Comparison of ENCODE assay signal across 32 cellular contexts in genomic region chrX:136872091-136872700, GRCh38. TPM values are rescaled to one million over a fixed set of nuclear protein-coding genes. Genes with fewer than 3 reads are reported as not detected.
DNase-seq lines count a peak whose midpoint lies in the region; ATAC-seq, FAIRE-seq and TF ChIP-seq lines count a peak whose summit lies in the region.
"Had no signal": no experiment of that assay in that cellular context is flagged by ENCODE, and none has a peak within 500 bp of the region (broad histone marks: within the 10 kb centered on the region; RNA-seq: fewer than 3 reads in every experiment).

No MANE protein-coding gene starts in this region.

- no peaks in the 10 kb centered on the region for H3K27me3 Mint-ChIP-seq in activated CD4-positive, alpha-beta memory T cell treated with anti-CD3 and anti-CD28 coated beads, Interleukin-2, amount 10 ng/mL, durations not matched to agents 7 days and 5 days
- H3K27me3 Mint-ChIP-seq in brain (peaks cover 3% of the 10 kb centered on the region), natural killer cell (ENCODE audit: low read depth in 2 of 2) (no peaks in the 10 kb centered on the region), endodermal cell (ENCODE audit: insufficient read depth) (no peaks in the 10 kb centered on the region)
- H3K27me3 Mint-ChIP-seq: activated CD8-positive, alpha-beta memory T cell treated with anti-CD3 and anti-CD28 coated beads, Interleukin-2, amount 10 ng/mL, durations not matched to agents 7 days and 5 days; activated T-helper 17 cell treated with anti-CD3 and anti-CD28 coated beads, Interleukin-2, amount 50 U/mL, for 72 hours; CD4-positive, alpha-beta memory T cell; naive thymus-derived CD4-positive, alpha-beta T cell had no signal

- H3K4me3 Mint-ChIP-seq in activated CD4-positive, alpha-beta memory T cell treated with anti-CD3 and anti-CD28 coated beads, Interleukin-2, amount 10 ng/mL, durations not matched to agents 7 days and 5 days: no peak overlapping the region
- H3K4me3 Mint-ChIP-seq in brain (no peak overlapping the region), natural killer cell (no peak overlapping the region), endodermal cell (no peak overlapping the region)
- H3K4me3 Mint-ChIP-seq: activated CD8-positive, alpha-beta memory T cell treated with anti-CD3 and anti-CD28 coated beads, Interleukin-2, amount 10 ng/mL, durations not matched to agents 7 days and 5 days; activated T-helper 17 cell treated with anti-CD3 and anti-CD28 coated beads, Interleukin-2, amount 50 U/mL, for 72 hours; H9; naive thymus-derived CD4-positive, alpha-beta T cell had no signal

- CTCF ChIA-PET in activated CD4-positive, alpha-beta memory T cell treated with anti-CD3 and anti-CD28 coated beads, Interleukin-2, amount 10 ng/mL, durations not matched to agents 7 days and 5 days (lab: Charles Lee): interaction anchor here (1.1 kb wide), 1 partner anchor 54 kb away, joined by 7 read pairs; no protein-coding TSS in a partner anchor

- DNase-seq in DMS 273 (lab: John Stamatoyannopoulos, UW; ENCODE audit: unreplicated experiment) (peak; percentile 34), DMS 273 treated with DMSO at 0.1 percent for 48 hours (lab: John Stamatoyannopoulos, UW) (no peak), GM12892 (ENCODE audit: insufficient read length) (no peak), natural killer cell (no peak), endodermal cell (no peak), DMS79 (lab: John Stamatoyannopoulos, UW) (no peak)
- DNase-seq in activated CD4-positive, alpha-beta memory T cell treated with anti-CD3 and anti-CD28 coated beads, Interleukin-2, amount 10 ng/mL, durations not matched to agents 7 days and 5 days: no peak
- DNase-seq: activated CD8-positive, alpha-beta memory T cell treated with anti-CD3 and anti-CD28 coated beads, Interleukin-2, amount 10 ng/mL, durations not matched to agents 7 days and 5 days; adrenal gland; CD4-positive, alpha-beta memory T cell; DMS153; effector CD8-positive, alpha-beta T cell; H9; head of caudate nucleus; kidney; MG63; midbrain; naive thymus-derived CD4-positive, alpha-beta T cell; NCI-H1417; NCI-H2029 treated with DMSO at 0.1 percent for 48 hours; NCI-H2227 treated with DMSO at 0.1 percent for 48 hours; NCI-H69; occipital lobe; psoas muscle; SIG-M5; stimulated activated naive CD4-positive, alpha-beta T cell; SW 1271 had no signal

- H3K27ac ChIP-seq in endodermal cell (ENCODE audit: low read depth, low read length): no peak overlapping the region
- H3K27ac ChIP-seq: 22Rv1, adrenal gland, psoas muscle had no signal

- H3K36me3 Mint-ChIP-seq in activated CD4-positive, alpha-beta memory T cell treated with anti-CD3 and anti-CD28 coated beads, Interleukin-2, amount 10 ng/mL, durations not matched to agents 7 days and 5 days (ENCODE audit: low read depth): peaks cover 78% of the 10 kb centered on the region
- peaks cover 70% of the 10 kb centered on the region for H3K36me3 Mint-ChIP-seq in brain
- no peaks in the 10 kb centered on the region for H3K36me3 Mint-ChIP-seq in natural killer cell
- peaks cover 81% of the 10 kb centered on the region for H3K36me3 Mint-ChIP-seq in endodermal cell (ENCODE audit: low read depth)

- FAIRE-seq in GM12892 (lab: Jason Lieb, UNC): no peak
- FAIRE-seq: G401.6, kidney, RCC 7860 had no signal

- H3K4me3 ChIP-seq in endodermal cell (ENCODE audit: low read length): no peak overlapping the region
- H3K4me3 ChIP-seq: adrenal gland, MG63, psoas muscle had no signal

- peaks cover 60% of the 10 kb centered on the region for H3K4me1 Mint-ChIP-seq in activated CD4-positive, alpha-beta memory T cell treated with anti-CD3 and anti-CD28 coated beads, Interleukin-2, amount 10 ng/mL, durations not matched to agents 7 days and 5 days
- peaks cover 65% of the 10 kb centered on the region for H3K4me1 Mint-ChIP-seq in brain
- H3K4me1 Mint-ChIP-seq in natural killer cell: peaks cover 7 to 12% of the 10 kb centered on the region in 2 donors
- H3K4me1 Mint-ChIP-seq in endodermal cell: no peaks in the 10 kb centered on the region

- intact Hi-C loops in natural killer cell (cut with micrococcal nuclease): no loop called here

- H3K4me1 ChIP-seq in endodermal cell (ENCODE audit: control insufficient read depth, insufficient read depth, low read length): no peaks in the 10 kb centered on the region
- H3K4me1 ChIP-seq: adrenal gland, psoas muscle had no signal

- peak; percentile 27; the same call in 1 of the 2 replicates for TF ChIP-seq POLR2A in GM12892 (IDR thresholded peaks at IDR 0.05; ENCODE audit: low read depth, low read length)

- H3K9ac ChIP-seq in endodermal cell (ENCODE audit: extremely low read depth, low read length, poor library complexity, severe bottlenecking): no peak overlapping the region

- TF ChIP-seq CTCF in brain (conservative IDR thresholded peaks at IDR 0.05) (no peak), natural killer cell (IDR thresholded peaks at IDR 0.05) (no peak), endodermal cell (conservative IDR thresholded peaks at IDR 0.05) (no peak)

- no peaks in the 10 kb centered on the region for H3K9me3 ChIP-seq in endodermal cell (ENCODE audit: control insufficient read depth, low read length)
- H3K9me3 ChIP-seq: adrenal gland, MG63, psoas muscle had no signal

- POLR2A ChIA-PET in activated CD4-positive, alpha-beta memory T cell treated with anti-CD3 and anti-CD28 coated beads, Interleukin-2, amount 10 ng/mL, durations not matched to agents 7 days and 5 days (lab: Charles Lee): interaction anchor here (1.2 to 3.9 kb wide), 4 partner anchors 8 to 104 kb away, joined by 4 to 31 read pairs (median 6); partner anchors contain the start of gene RBMX

- peaks cover 75% of the 10 kb centered on the region for H3K36me3 ChIP-seq in endodermal cell (ENCODE audit: control insufficient read depth, insufficient read depth, low read length)

- no peaks in the 10 kb centered on the region for H3K27me3 ChIP-seq in endodermal cell (ENCODE audit: control insufficient read depth, insufficient read depth, low read length, poor library complexity, severe bottlenecking)
- H3K27me3 ChIP-seq: adrenal gland, MG63 had no signal

- no peak for ATAC-seq in natural killer cell
- ATAC-seq: activated CD8-positive, alpha-beta memory T cell treated with anti-CD3 and anti-CD28 coated beads, Interleukin-2, amount 10 ng/mL, durations not matched to agents 7 days and 5 days; activated T-helper 17 cell treated with anti-CD3 and anti-CD28 coated beads, Interleukin-2, amount 50 U/mL, for 72 hours; naive thymus-derived CD4-positive, alpha-beta T cell; psoas muscle had no signal

- H3K9me3 Mint-ChIP-seq in activated CD4-positive, alpha-beta memory T cell treated with anti-CD3 and anti-CD28 coated beads, Interleukin-2, amount 10 ng/mL, durations not matched to agents 7 days and 5 days: no peaks in the 10 kb centered on the region
- H3K9me3 Mint-ChIP-seq in brain (peaks cover 0 to 3% (median 0%) of the 10 kb centered on the region in 5 experiments), natural killer cell (no peaks in the 10 kb centered on the region), endodermal cell (peaks cover 48% of the 10 kb centered on the region)
- H3K9me3 Mint-ChIP-seq: activated T-helper 17 cell treated with anti-CD3 and anti-CD28 coated beads, Interleukin-2, amount 50 U/mL, for 72 hours; CD4-positive, alpha-beta memory T cell; naive thymus-derived CD4-positive, alpha-beta T cell had no signal

- WGBS in endodermal cell (ENCODE audit: insufficient coverage in 1 of 2, insufficient read length in 1 of 2), 2 experiments: 91 to 100% methylated on average over 2 to 5 of the region's 5 CpGs

- peak overlapping the region; percentile 61 for H3K27ac Mint-ChIP-seq in activated CD4-positive, alpha-beta memory T cell treated with anti-CD3 and anti-CD28 coated beads, Interleukin-2, amount 10 ng/mL, durations not matched to agents 7 days and 5 days
- H3K27ac Mint-ChIP-seq in brain: peak overlapping the region in 3 of 5 experiments; percentile 27 to 66 (median 35)
- peak overlapping the region in 1 of 2 donors; percentile 58 for H3K27ac Mint-ChIP-seq in natural killer cell
- no peak overlapping the region for H3K27ac Mint-ChIP-seq in endodermal cell
- H3K27ac Mint-ChIP-seq: activated CD8-positive, alpha-beta memory T cell treated with anti-CD3 and anti-CD28 coated beads, Interleukin-2, amount 10 ng/mL, durations not matched to agents 7 days and 5 days; activated T-helper 17 cell treated with anti-CD3 and anti-CD28 coated beads, Interleukin-2, amount 50 U/mL, for 72 hours had no signal

RNA-seq across cellular contexts. Expression of gene RBMX, which starts 8.3 kb away (rescaled TPM):
- polyA plus RNA-seq in GM12892 (2012; ENCODE audit: missing spikeins): 236 TPM
- 100 to 1,000 TPM; 225 to 236 TPM for total RNA-seq in activated CD4-positive, alpha-beta memory T cell treated with anti-CD3 and anti-CD28 coated beads, Interleukin-2, amount 10 ng/mL, durations not matched to agents 7 days and 5 days
- polyA plus RNA-seq in brain (ENCODE audit: insufficient read depth, low read depth, low replicate concordance): 263 TPM
- total RNA-seq in natural killer cell: 100 to 1,000 TPM; 171 to 208 (median 174) TPM
- total RNA-seq in endodermal cell: 100 to 1,000 TPM; 380 to 396 TPM
- 526 TPM for polyA plus RNA-seq in endodermal cell (2013, experiment 1 of 2)
- polyA plus RNA-seq in endodermal cell (2013, experiment 2 of 2): 480 TPM
